8 cellular contexts compared by ENCODE assay signal in genomic region chr6:36547646-36548400, GRCh38. TPM values are rescaled to one million over a fixed set of nuclear protein-coding genes. Genes with fewer than 3 reads are reported as not detected.
A peak's percentile ranks its signal among the peaks of the same experiment; 100 is the strongest.
DNase-seq lines count a peak whose midpoint lies in the region; ATAC-seq, FAIRE-seq and TF ChIP-seq lines count a peak whose summit lies in the region.

No MANE protein-coding gene starts in this region.

- no peak for TF ChIP-seq EP300 in HepG2 (IDR thresholded peaks at IDR 0.05; ENCODE audit: low read depth in 2 of 2, low read length in 2 of 2)
- TF ChIP-seq EP300 in HepG2 (CRISPR knock-in tag; IDR thresholded peaks at IDR 0.05; ENCODE audit: borderline replicate concordance), result no peak

- POLR2A ChIA-PET in HepG2 (lab: Yijun Ruan, JAX), result interaction anchor here (2.1 kb wide), 1 partner anchor 32 kb away, joined by 6 read pairs; no protein-coding TSS in a partner anchor

- no peak for TF ChIP-seq RAD21 in HepG2 (CRISPR knock-in tag; IDR thresholded peaks at IDR 0.05)

- CTCF ChIA-PET in activated naive CD4-positive, alpha-beta T cell treated with anti-CD3 and anti-CD28 coated beads, Interleukin-2, amount 10 ng/mL, durations not matched to agents 7 days and 5 days (lab: Charles Lee), result no interaction called here
- CTCF ChIA-PET in HepG2 (lab: Yijun Ruan, JAX; ENCODE audit: low intra/inter-chr PET ratio, low total read pairs), result interaction anchor here (0.6 kb wide), 1 partner anchor 68 kb away, joined by 3 read pairs; no protein-coding TSS in a partner anchor

- no peaks in the 10 kb centered on the region for H3K9me3 ChIP-seq in HepG2 (ENCODE audit: low read length)
- no peaks in the 10 kb centered on the region for H3K9me3 ChIP-seq in tibial artery

- H3K27ac ChIP-seq in HepG2 (ENCODE audit: extremely low read length, insufficient read depth, low read length) (no peak overlapping the region), tibial artery (peak overlapping the region; percentile 93 to 97)

- peak overlapping the region; percentile 95; the same call in 1 of the 2 replicates for H3K9ac ChIP-seq in HepG2 (ENCODE audit: insufficient read depth, low read depth, low read length)

- FAIRE-seq in HepG2 (lab: Jason Lieb, UNC), result no peak

- peak in 1 of 2 donors; percentile 9 for ATAC-seq in activated naive CD4-positive, alpha-beta T cell treated with anti-CD3 and anti-CD28 coated beads, Interleukin-2, amount 50 U/mL, for 72 hours
- ATAC-seq in HepG2, result peak; percentile 18
- ATAC-seq in HG02588 (IDR thresholded peaks at IDR 0.05; ENCODE audit: unreplicated experiment), result no peak
- no peak for ATAC-seq in HG02763 (IDR thresholded peaks at IDR 0.05; ENCODE audit: unreplicated experiment)

- H3K9me3 Mint-ChIP-seq in activated naive CD4-positive, alpha-beta T cell treated with anti-CD3 and anti-CD28 coated beads, Interleukin-2, amount 10 ng/mL, durations not matched to agents 7 days and 5 days, result no peaks in the 10 kb centered on the region
- H3K9me3 Mint-ChIP-seq in activated naive CD4-positive, alpha-beta T cell treated with anti-CD3 and anti-CD28 coated beads, Interleukin-2, amount 50 U/mL, for 72 hours, result no peaks in the 10 kb centered on the region

- peak overlapping the region; percentile 98 for H3K27ac Mint-ChIP-seq in activated naive CD4-positive, alpha-beta T cell treated with anti-CD3 and anti-CD28 coated beads, Interleukin-2, amount 10 ng/mL, durations not matched to agents 7 days and 5 days
- peak overlapping the region; percentile 91 to 97 for H3K27ac Mint-ChIP-seq in activated naive CD4-positive, alpha-beta T cell treated with anti-CD3 and anti-CD28 coated beads, Interleukin-2, amount 50 U/mL, for 72 hours

- DNase-seq in activated naive CD4-positive, alpha-beta T cell treated with anti-CD3 and anti-CD28 coated beads, Interleukin-2, amount 10 ng/mL, durations not matched to agents 7 days and 5 days, result peak; percentile 24
- no peak for DNase-seq in activated naive CD4-positive, alpha-beta T cell treated with Interleukin-2 at 50 U/mL for 16 hours
- DNase-seq in activated naive CD4-positive, alpha-beta T cell treated with anti-CD3 and anti-CD28 coated beads, Interleukin-2, amount 50 U/mL, for 72 hours (ENCODE audit: low spot score in 2 of 2), result peak in 1 of 2 donors; percentile 13
- no peak for DNase-seq in HepG2 (ENCODE audit: low spot score)
- DNase-seq in tibial artery, result no peak
- DNase-seq in middle frontal gyrus (ENCODE audit: extremely low spot score, low spot score), result no peak

- BruUV-seq in HepG2 (replicated peaks; lab: Mats Ljungman, UMichigan), result no TSS peak

- intact Hi-C loops in HepG2 (cut with micrococcal nuclease; ENCODE audit: unreplicated experiment), result loop anchor here (1.0 to 5.0 kb wide), 2 partner anchors 106 to 125 kb away; partner anchors contain the start of genes KCTD20 and PXT1
- intact Hi-C loops in tibial artery (cut with DNase I; ENCODE audit: low total_unique reads), result loop anchor here (5.0 to 10.0 kb wide), 2 partner anchors 44 to 123 kb away; partner anchors contain the start of gene SRSF3

- H3K27me3 ChIP-seq in HepG2 (ENCODE audit: control insufficient read depth in 1 of 2, insufficient read depth in 2 of 2, low read length in 2 of 2), result peaks cover 0 to 1% of the 10 kb centered on the region in 2 experiments; a peak in 3 of 5 replicates
- no peaks in the 10 kb centered on the region for H3K27me3 ChIP-seq in tibial artery

- H3K4me1 Mint-ChIP-seq in activated naive CD4-positive, alpha-beta T cell treated with anti-CD3 and anti-CD28 coated beads, Interleukin-2, amount 10 ng/mL, durations not matched to agents 7 days and 5 days, result peaks cover 36% of the 10 kb centered on the region

- peaks cover 43% of the 10 kb centered on the region for H3K4me1 ChIP-seq in HepG2 (ENCODE audit: insufficient read depth, low read length)
- peaks cover 0 to 34% (median 18%) of the 10 kb centered on the region in 4 donors for H3K4me1 ChIP-seq in tibial artery

- H4K20me1 ChIP-seq in HepG2 (ENCODE audit: insufficient read depth, low read length), result no peaks in the 10 kb centered on the region

- H3K36me3 ChIP-seq in HepG2 (replicated peaks in 1 of 2; ENCODE audit: control insufficient read depth in 1 of 2, insufficient read depth in 2 of 2, low read length in 2 of 2) (no peaks in the 10 kb centered on the region), tibial artery (no peaks in the 10 kb centered on the region)

- peaks cover 28% of the 10 kb centered on the region for H3K36me3 Mint-ChIP-seq in activated naive CD4-positive, alpha-beta T cell treated with anti-CD3 and anti-CD28 coated beads, Interleukin-2, amount 10 ng/mL, durations not matched to agents 7 days and 5 days
- H3K36me3 Mint-ChIP-seq in activated naive CD4-positive, alpha-beta T cell treated with anti-CD3 and anti-CD28 coated beads, Interleukin-2, amount 50 U/mL, for 72 hours, result peaks cover 13 to 14% of the 10 kb centered on the region in 2 donors

- in situ Hi-C loops in HepG2 (cut with HindIII; ENCODE audit: extremely low pct_ligation_motif_present, low pct_unique_long_range_greater_than_20kb), result no loop called here

- H3K4me2 ChIP-seq in HepG2 (ENCODE audit: low read depth, low read length), result peak overlapping the region; percentile 91

- TF ChIP-seq CTCF in HepG2 (CRISPR knock-in tag; IDR thresholded peaks at IDR 0.05) (0 out of 2 replicates have a peak, but pooled peaks have one; percentile 7), tibial artery (IDR thresholded peaks at IDR 0.05) (no peak)

- peak overlapping the region; percentile 90 for H3K4me3 Mint-ChIP-seq in activated naive CD4-positive, alpha-beta T cell treated with anti-CD3 and anti-CD28 coated beads, Interleukin-2, amount 10 ng/mL, durations not matched to agents 7 days and 5 days

- TF ChIP-seq POLR2A in HepG2 (IDR thresholded peaks at IDR 0.05; ENCODE audit: insufficient read depth in 1 of 2, low read depth in 2 of 2, low read length in 2 of 2), result no peak

- H2AFZ ChIP-seq in HepG2 (ENCODE audit: low read length), result peak overlapping the region; percentile 87

- peaks cover 7% of the 10 kb centered on the region for H3K27me3 Mint-ChIP-seq in activated naive CD4-positive, alpha-beta T cell treated with anti-CD3 and anti-CD28 coated beads, Interleukin-2, amount 10 ng/mL, durations not matched to agents 7 days and 5 days

- H3K79me2 ChIP-seq in HepG2 (ENCODE audit: insufficient read depth, low read length), result peaks cover 37% of the 10 kb centered on the region

- H3K4me3 ChIP-seq in HepG2 (replicated peaks in 1 of 3; ENCODE audit: insufficient read depth in 1 of 3, low read depth in 2 of 3, low read length in 3 of 3) (peak overlapping the region; percentile 28 to 100 (median 85)), tibial artery (peak overlapping the region; percentile 67 to 87)

- WGBS in HepG2 (ENCODE audit: low lambda C conversion rate), result 19% methylated on average over 13 of the region's 13 CpGs

RNA-seq across cellular contexts. Expression of gene STK38, which starts 0.5 kb away (rescaled TPM):
- 10 to 100 TPM; 25.7 to 27.3 TPM for total RNA-seq in activated naive CD4-positive, alpha-beta T cell treated with anti-CD3 and anti-CD28 coated beads, Interleukin-2, amount 50 U/mL, for 72 hours
- 20.7 and 25.5 TPM in 2 replicates for total RNA-seq in HepG2 (2016; rRNA removed; fragmentation: Illumina TruSeq; extraction: Trizol)
- total RNA-seq in HepG2 (2016; cell fraction: cytosol; rRNA removed; fragmentation: Illumina TruSeq; extraction: Trizol; ENCODE audit: low read depth), result 3.6 and 4.8 TPM in 2 replicates
- total RNA-seq in HepG2 (2016; cell fraction: insoluble cytoplasmic fraction; rRNA removed; fragmentation: Illumina TruSeq; extraction: Trizol), result 20.5 and 24.3 TPM in 2 replicates
- total RNA-seq in HepG2 (2016; cell fraction: membrane; rRNA removed; fragmentation: Illumina TruSeq; extraction: Trizol), result 8.8 and 9.2 TPM in 2 replicates
- 16.9 and 18.3 TPM in 2 replicates for total RNA-seq in HepG2 (2016; cell fraction: nucleus; rRNA removed; fragmentation: Illumina TruSeq; extraction: Trizol)
- polyA plus RNA-seq in HepG2 (2011; rRNA removed), result 10.3 and 10.7 TPM in 2 replicates
- 5.2 and 7.9 TPM in 2 replicates for polyA plus RNA-seq in HepG2 (2011; cell fraction: cytosol; rRNA removed)
- polyA plus RNA-seq in HepG2 (2011; cell fraction: nucleus; rRNA removed), result 17.4 and 18.6 TPM in 2 replicates
- 14.4 and 14.8 TPM in 2 replicates for polyA plus RNA-seq in HepG2 (2012)
- 1.2 and 1.3 TPM in 2 replicates for polyA plus RNA-seq in HepG2 (2016; cell fraction: cytosol; fragmentation: Illumina TruSeq; extraction: Trizol; ENCODE audit: low read depth)
- polyA plus RNA-seq in HepG2 (2016; cell fraction: insoluble cytoplasmic fraction; fragmentation: Illumina TruSeq; extraction: Trizol; ENCODE audit: low read depth), result 21.9 and 22.8 TPM in 2 replicates
- polyA plus RNA-seq in HepG2 (2016; cell fraction: membrane; fragmentation: Illumina TruSeq; extraction: Trizol; ENCODE audit: low read depth), result 4.0 and 4.3 TPM in 2 replicates
- 34.7 and 34.8 TPM in 2 replicates for polyA plus RNA-seq in HepG2 (2016; cell fraction: nucleus; fragmentation: Illumina TruSeq; extraction: Trizol; ENCODE audit: insufficient read depth, low read depth)
- 3.9 and 12.3 TPM in 2 replicates for polyA minus RNA-seq in HepG2 (2011; rRNA and poly(A)+ RNA removed; ENCODE audit: low replicate concordance)
- polyA minus RNA-seq in HepG2 (2011; cell fraction: cytosol; rRNA and poly(A)+ RNA removed), result 5.2 and 7.1 TPM in 2 replicates
- polyA minus RNA-seq in HepG2 (2011; cell fraction: nucleus; rRNA and poly(A)+ RNA removed), result 11.6 and 14.5 TPM in 2 replicates

RNA-seq across cellular contexts. Expression of gene SRSF3, which starts 46.3 kb away (rescaled TPM):
- 100 to 1,000 TPM; 197 to 431 TPM for total RNA-seq in activated naive CD4-positive, alpha-beta T cell treated with anti-CD3 and anti-CD28 coated beads, Interleukin-2, amount 50 U/mL, for 72 hours
- total RNA-seq in HepG2 (2016; rRNA removed; fragmentation: Illumina TruSeq; extraction: Trizol), result 684 and 1,115 TPM in 2 replicates
- total RNA-seq in HepG2 (2016; cell fraction: cytosol; rRNA removed; fragmentation: Illumina TruSeq; extraction: Trizol; ENCODE audit: low read depth), result 87.6 and 93.5 TPM in 2 replicates
- total RNA-seq in HepG2 (2016; cell fraction: insoluble cytoplasmic fraction; rRNA removed; fragmentation: Illumina TruSeq; extraction: Trizol), result 702 and 1,085 TPM in 2 replicates
- total RNA-seq in HepG2 (2016; cell fraction: membrane; rRNA removed; fragmentation: Illumina TruSeq; extraction: Trizol), result 160 and 205 TPM in 2 replicates
- 332 and 341 TPM in 2 replicates for total RNA-seq in HepG2 (2016; cell fraction: nucleus; rRNA removed; fragmentation: Illumina TruSeq; extraction: Trizol)
- 149 and 206 TPM in 2 replicates for polyA plus RNA-seq in HepG2 (2011; rRNA removed)
- 204 and 209 TPM in 2 replicates for polyA plus RNA-seq in HepG2 (2011; cell fraction: cytosol; rRNA removed)
- polyA plus RNA-seq in HepG2 (2011; cell fraction: nucleus; rRNA removed), result 336 and 345 TPM in 2 replicates
- 161 and 268 TPM in 2 replicates for polyA plus RNA-seq in HepG2 (2012)
- polyA plus RNA-seq in HepG2 (2016; cell fraction: cytosol; fragmentation: Illumina TruSeq; extraction: Trizol; ENCODE audit: low read depth), result 90.1 and 97.9 TPM in 2 replicates
- polyA plus RNA-seq in HepG2 (2016; cell fraction: insoluble cytoplasmic fraction; fragmentation: Illumina TruSeq; extraction: Trizol; ENCODE audit: low read depth), result 1,067 and 1,144 TPM in 2 replicates
- 123 and 146 TPM in 2 replicates for polyA plus RNA-seq in HepG2 (2016; cell fraction: membrane; fragmentation: Illumina TruSeq; extraction: Trizol; ENCODE audit: low read depth)
- 510 and 537 TPM in 2 replicates for polyA plus RNA-seq in HepG2 (2016; cell fraction: nucleus; fragmentation: Illumina TruSeq; extraction: Trizol; ENCODE audit: insufficient read depth, low read depth)
- 214 and 251 TPM in 2 replicates for polyA minus RNA-seq in HepG2 (2011; rRNA and poly(A)+ RNA removed; ENCODE audit: low replicate concordance)
- polyA minus RNA-seq in HepG2 (2011; cell fraction: cytosol; rRNA and poly(A)+ RNA removed), result 55.8 and 58.4 TPM in 2 replicates
- polyA minus RNA-seq in HepG2 (2011; cell fraction: nucleus; rRNA and poly(A)+ RNA removed), result 453 and 553 TPM in 2 replicates
